1 cellular context compared by ENCODE assay signal in genomic region chr14:100449225-100449987, GRCh38.
TF ChIP-seq lines count a peak whose summit lies in the region.

No MANE protein-coding gene starts in this region.

TF ChIP-seq in SK-N-SH treated with all-trans-retinoic acid at 6 μM for 48 hours, 23 proteins besides CTCF, POLR2A, EP300 and RAD21 (continued from another document):
- TF ChIP-seq CSRNP3 (CRISPR knock-in tag; IDR thresholded peaks at IDR 0.05) (no peak), PPARA (CRISPR knock-in tag; IDR thresholded peaks at IDR 0.05; ENCODE audit: borderline replicate concordance) (no peak)
TF ChIP-seq in SK-N-SH treated with all-trans-retinoic acid at 6 μM for 48 hours: peak in this region for 0.
